Comparison of ENCODE assay signal across 11 cellular contexts in genomic region chr7:138075786-138076185, GRCh38. TPM values are rescaled to one million over a fixed set of nuclear protein-coding genes. Genes with fewer than 3 reads are reported as not detected.
"Had no signal": no experiment of that assay in that cellular context is flagged by ENCODE, and none has a peak within 500 bp of the region (broad histone marks: within the 10 kb centered on the region; RNA-seq: fewer than 3 reads in every experiment).

No MANE protein-coding gene starts in this region.

RNA-seq across cellular contexts. Expression of gene AKR1D1, which starts 0.5 kb away (rescaled TPM):
- total RNA-seq: activated CD4-positive, alpha-beta memory T cell treated with anti-CD3 and anti-CD28 coated beads, Interleukin-2, amount 10 ng/mL, durations not matched to agents 7 days and 5 days; activated CD4-positive, alpha-beta T cell treated with anti-CD3 and anti-CD28 coated beads for 36 hours; activated CD4-positive, alpha-beta T cell treated with anti-CD3 and anti-CD28 coated beads, Interleukin-2, amount 10 ng/mL, durations not matched to agents 7 days and 5 days; activated CD8-positive, alpha-beta memory T cell treated with anti-CD3 and anti-CD28 coated beads, Interleukin-2, amount 10 ng/mL, durations not matched to agents 7 days and 5 days; activated CD8-positive, alpha-beta T cell treated with anti-CD3 and anti-CD28 coated beads, Interleukin-2, amount 10 ng/mL, durations not matched to agents 7 days and 5 days; activated naive CD8-positive, alpha-beta T cell treated with anti-CD3 and anti-CD28 coated beads, Interleukin-2, amount 10 ng/mL, durations not matched to agents 7 days and 5 days; activated T-helper 2 cell treated with anti-CD3 and anti-CD28 coated beads, Interferon-gamma antibody, Interleukin-2, Interleukin-4, amounts not matched to agents 10 μg/mL and 5 μg/mL and 100 μg/mL, durations not matched to agents 14 hours and 24 hours and 36 hours; ascending aorta; cardiac muscle cell; chondrocyte had no signal
- polyA plus RNA-seq: adipose tissue had no signal
